In genomic region chr16:398551-399277, GRCh38 we compare ENCODE assay signal across 9 cellular contexts. TPM values are rescaled to one million over a fixed set of nuclear protein-coding genes. Genes with fewer than 3 reads are reported as not detected.
DNase-seq lines count a peak whose midpoint lies in the region; ATAC-seq and TF ChIP-seq lines count a peak whose summit lies in the region.
"Had no signal": no experiment of that assay in that cellular context is flagged by ENCODE, and none has a peak within 500 bp of the region (broad histone marks: within the 10 kb centered on the region; RNA-seq: fewer than 3 reads in every experiment).

No MANE protein-coding gene starts in this region.

- H3K36me3 ChIP-seq in DOHH2 (ENCODE audit: control insufficient read depth, low read length) (peaks cover 34% of the 10 kb centered on the region), Panc1 (ENCODE audit: control insufficient read depth, insufficient read depth, low read length) (no peaks in the 10 kb centered on the region), esophagus muscularis mucosa (peaks cover 0 to 15% (median 8%) of the 10 kb centered on the region in 4 donors), prostate gland (no peaks in the 10 kb centered on the region)

- no peak for TF ChIP-seq EP300 in esophagus muscularis mucosa (IDR thresholded peaks at IDR 0.05)

- H3K27me3 ChIP-seq in DOHH2 (ENCODE audit: control insufficient read depth, low read length) (no peaks in the 10 kb centered on the region), Panc1 (ENCODE audit: control insufficient read depth, insufficient read depth, low read length) (no peaks in the 10 kb centered on the region), esophagus muscularis mucosa (no peaks in the 10 kb centered on the region), prostate gland (replicated peaks; ENCODE audit: insufficient read depth) (no peaks in the 10 kb centered on the region)

- H3K4me3 ChIP-seq in DOHH2 (ENCODE audit: low read length) (peak overlapping the region; percentile 83; the same call in 1 of the 2 replicates), Panc1 (ENCODE audit: low read depth in 2 of 2, low read length in 2 of 2) (peak overlapping the region; percentile 49 to 52), esophagus muscularis mucosa (no peak overlapping the region), prostate gland (peak overlapping the region in 1 of 2 donors; percentile 83), coronary artery (no peak overlapping the region)

- no peaks in the 10 kb centered on the region for H4K20me1 ChIP-seq in DOHH2 (ENCODE audit: control insufficient read depth, insufficient read depth, low read depth, low read length)

- CTCF ChIA-PET in Panc1 (lab: Charles Lee): interaction anchor here (0.6 kb wide), 1 partner anchor 13 kb away, joined by 9 read pairs; no protein-coding TSS in a partner anchor

- peak; percentile 4; the same call in 1 of the 2 replicates for ATAC-seq in Panc1
- ATAC-seq in left colon: no peak
- ATAC-seq in GM21528 (IDR thresholded peaks at IDR 0.05; ENCODE audit: low FRiP score, unreplicated experiment): no peak
- ATAC-seq in GM21390 (IDR thresholded peaks at IDR 0.05; ENCODE audit: unreplicated experiment): no peak

- BruUV-seq in Panc1 (replicated peaks; lab: Mats Ljungman, UMichigan): no TSS peak

- H3K79me2 ChIP-seq in DOHH2 (ENCODE audit: control insufficient read depth, low read length): peaks cover 42% of the 10 kb centered on the region

- no peak for DNase-seq in Panc1 (ENCODE audit: low read depth, low spot score)
- no peak for DNase-seq in esophagus muscularis mucosa (ENCODE audit: extremely low spot score)
- no peak for DNase-seq in prostate gland (ENCODE audit: low spot score)
- DNase-seq in left colon: no peak
- DNase-seq in coronary artery (ENCODE audit: low spot score): no peak
- DNase-seq: GF-D8 had no signal

- POLR2A ChIA-PET in Panc1 (lab: Charles Lee): no interaction called here

- H3K27ac ChIP-seq in DOHH2 (ENCODE audit: low read depth, low read length) (peak overlapping the region; percentile 25), Panc1 (ENCODE audit: low read length) (peak overlapping the region; percentile 94), esophagus muscularis mucosa (replicated peaks in 1 of 4) (peak overlapping the region; percentile 85 to 92 (median 90)), prostate gland (peak overlapping the region; percentile 76 to 93), coronary artery (peak overlapping the region in 1 of 2 donors; percentile 92)

- H3K4me2 ChIP-seq in DOHH2 (ENCODE audit: low read length): peak overlapping the region; percentile 65

- 87% methylated on average over 6 of the region's 23 CpGs for WGBS in esophagus muscularis mucosa
- WGBS in prostate gland: 88% methylated on average over 19 of the region's 23 CpGs

- H3F3A ChIP-seq in DOHH2 (ENCODE audit: control insufficient read depth, insufficient read depth): peaks cover 38% of the 10 kb centered on the region

- TF ChIP-seq CTCF in DOHH2 (IDR thresholded peaks at IDR 0.05; ENCODE audit: low read depth, low read length, poor library complexity, severe bottlenecking) (no peak), Panc1 (IDR thresholded peaks at IDR 0.05) (peak; percentile 19; the same call in 1 of the 2 replicates), esophagus muscularis mucosa (IDR thresholded peaks at IDR 0.05) (no peak), prostate gland (IDR thresholded peaks at IDR 0.05) (no peak), coronary artery (IDR thresholded peaks at IDR 0.05) (no peak)

- H3K9me2 ChIP-seq in DOHH2 (replicated peaks; ENCODE audit: control insufficient read depth, low read length): no peaks in the 10 kb centered on the region

- intact Hi-C loops in Panc1 (cut with micrococcal nuclease; ENCODE audit: unreplicated experiment) (no loop called here), esophagus muscularis mucosa (cut with DNase I) (loop anchor here (10.0 kb wide), 1 partner anchor 126 kb away; the partner anchor contains the start of gene CAPN15), prostate gland (cut with DNase I) (no loop called here), left colon (cut with DNase I, micrococcal nuclease) (no loop called here)

- H3K4me1 ChIP-seq in DOHH2 (ENCODE audit: control insufficient read depth, low read length) (peaks cover 55% of the 10 kb centered on the region), Panc1 (ENCODE audit: control insufficient read depth, insufficient read depth, low read length) (peaks cover 37% of the 10 kb centered on the region), esophagus muscularis mucosa (peaks cover 22 to 58% (median 49%) of the 10 kb centered on the region in 4 donors), prostate gland (replicated peaks) (peaks cover 11% of the 10 kb centered on the region)

- TF ChIP-seq POLR2A in esophagus muscularis mucosa (IDR thresholded peaks at IDR 0.05; ENCODE audit: low read depth) (no peak), prostate gland (IDR thresholded peaks at IDR 0.05) (no peak)

- H3K9me3 ChIP-seq in DOHH2 (ENCODE audit: control insufficient read depth, insufficient read depth, low read length) (no peaks in the 10 kb centered on the region), Panc1 (ENCODE audit: control insufficient read depth, insufficient read depth, low read depth, low read length) (no peaks in the 10 kb centered on the region), esophagus muscularis mucosa (no peaks in the 10 kb centered on the region), prostate gland (no peaks in the 10 kb centered on the region)

- in situ Hi-C loops in Panc1 (cut with HindIII; ENCODE audit: low pct_unique_long_range_greater_than_20kb, low sequenced_read_pairs): no loop called here

RNA-seq across cellular contexts. Expression of gene NME4, which starts 1.7 kb away (rescaled TPM):
- 500 TPM for total RNA-seq in Panc1 (2021; ENCODE audit: unreplicated experiment)
- polyA plus RNA-seq in Panc1 (2012; ENCODE audit: insufficient read length): 1,177 TPM
- total RNA-seq in esophagus muscularis mucosa: 100 to 1,000 TPM; 114 to 158 (median 124) TPM
- total RNA-seq in prostate gland: 100 to 1,000 TPM; 137 to 185 TPM
- 10 to 100 TPM; 38.4 to 39.1 TPM for total RNA-seq in left colon

RNA-seq across cellular contexts. Expression of gene DECR2, which starts 3.0 kb away (rescaled TPM):
- total RNA-seq in Panc1 (2021; ENCODE audit: unreplicated experiment) (92.7 TPM), esophagus muscularis mucosa (10 to 100 TPM; 11.8 to 18.3 (median 17.4) TPM), prostate gland (10 to 100 TPM; 23.7 to 38.5 TPM), left colon (10 to 100 TPM; 60.6 to 61.8 TPM)
- polyA plus RNA-seq in Panc1 (2012; ENCODE audit: insufficient read length): 107 TPM

RNA-seq across cellular contexts. Expression of gene PGAP6, which starts 16.9 kb away (rescaled TPM):
- total RNA-seq in Panc1 (2021; ENCODE audit: unreplicated experiment) (128 TPM), esophagus muscularis mucosa (10 to 100 TPM; 32.8 to 53.5 (median 46.3) TPM), prostate gland (100 to 1,000 TPM in 1 of 2 donors, 10 to 100 TPM in 1; 36.8 to 207 TPM), left colon (100 to 1,000 TPM; 116 to 130 TPM)
- polyA plus RNA-seq in Panc1 (2012; ENCODE audit: insufficient read length): 259 TPM

RNA-seq across cellular contexts. Expression of gene RAB11FIP3, which starts 26.7 kb away (rescaled TPM):
- total RNA-seq in Panc1 (2021; ENCODE audit: unreplicated experiment) (57.3 TPM), esophagus muscularis mucosa (10 to 100 TPM; 50.3 to 77.9 (median 58.8) TPM), prostate gland (10 to 100 TPM; 33.2 to 93.2 TPM), left colon (10 to 100 TPM; 21.2 to 23.2 TPM)
- polyA plus RNA-seq in Panc1 (2012; ENCODE audit: insufficient read length): 65.7 TPM

RNA-seq across cellular contexts. Expression of gene MRPL28, which starts 28.4 kb away (rescaled TPM):
- total RNA-seq in Panc1 (2021; ENCODE audit: unreplicated experiment) (140 TPM), esophagus muscularis mucosa (10 to 100 TPM; 53.6 to 93.8 (median 69.5) TPM), prostate gland (10 to 100 TPM; 83.4 to 84.3 TPM), left colon (10 to 100 TPM; 47.7 to 48.2 TPM)
- 198 TPM for polyA plus RNA-seq in Panc1 (2012; ENCODE audit: insufficient read length)

Comparison
In these comparisons a context has a peak if more than half of its experiments do, and no peak if none do; other contexts are left out.
1. H3K4me3 ChIP-seq: peak in DOHH2 (single experiment) and Panc1 (2 of 2); none in esophagus muscularis mucosa (0 of 4) and coronary artery (single experiment).